In genomic region chr9:107137495-107138202, GRCh38 we compare ENCODE assay signal across 1 cellular context.
TF ChIP-seq lines count a peak whose summit lies in the region.

No MANE protein-coding gene starts in this region.

TF ChIP-seq in K562, 482 proteins besides CTCF, POLR2A, EP300 and RAD21 (continued from another document and continues in another):
- TF ChIP-seq REST (CRISPR knock-in tag; IDR thresholded peaks at IDR 0.05; ENCODE audit: low read depth) (no peak), SAFB2 (IDR thresholded peaks at IDR 0.05; ENCODE audit: borderline replicate concordance, low read depth, low read length, severe bottlenecking) (no peak), ASH1L (IDR thresholded peaks at IDR 0.05; ENCODE audit: borderline replicate concordance, low read depth, partially characterized antibody) (no peak), HMBOX1 (IDR thresholded peaks at IDR 0.05) (no peak), ZNF146 (CRISPR knock-in tag; IDR thresholded peaks at IDR 0.05; ENCODE audit: unreplicated experiment) (no peak), ZBTB7A (IDR thresholded peaks at IDR 0.05; ENCODE audit: borderline replicate concordance, control insufficient read depth, low read depth, low read length) (no peak), MYNN (IDR thresholded peaks at IDR 0.05) (no peak), MYNN (CRISPR knock-in tag; IDR thresholded peaks at IDR 0.05) (no peak), U2AF2 (optimal IDR thresholded peaks at IDR 0.05; ENCODE audit: low read depth, low read length) (no peak), KDM1A (IDR thresholded peaks at IDR 0.05) (peak; percentile 59 to 66; a peak in 3 of 4 replicates), SAP30 (IDR thresholded peaks at IDR 0.05; ENCODE audit: borderline replicate concordance, insufficient read depth, low read depth, low read length, poor library complexity, severe bottlenecking) (no peak), ZFP36 (IDR thresholded peaks at IDR 0.05; ENCODE audit: low read depth, low read length, partially characterized antibody) (peak; percentile 89), HNRNPK (IDR thresholded peaks at IDR 0.05; ENCODE audit: low read depth, low read length, poor library complexity, severe bottlenecking) (no peak), SREBF2 (CRISPR knock-in tag; IDR thresholded peaks at IDR 0.05) (no peak), AFF4 (CRISPR knock-in tag; IDR thresholded peaks at IDR 0.05) (no peak), ZNF175 (CRISPR knock-in tag; IDR thresholded peaks at IDR 0.05; ENCODE audit: low read depth) (no peak), NCOR1 (IDR thresholded peaks at IDR 0.05) (no peak), YBX1 (IDR thresholded peaks at IDR 0.05) (no peak), DNMT1 (IDR thresholded peaks at IDR 0.05) (no peak), ZFP30 (CRISPR knock-in tag; IDR thresholded peaks at IDR 0.05; ENCODE audit: borderline replicate concordance) (no peak), E2F8 (IDR thresholded peaks at IDR 0.05; ENCODE audit: low read depth, partially characterized antibody) (no peak), HDAC8 (tag; IDR thresholded peaks at IDR 0.05) (no peak), CBX1 (IDR thresholded peaks at IDR 0.05; ENCODE audit: low read depth) (0 out of 2 replicates have a peak, but pooled peaks have one; percentile 40), FOSL1 (tag; conservative IDR thresholded peaks at IDR 0.05) (no peak), ATF3 (IDR thresholded peaks at IDR 0.05) (no peak), ATF3 (CRISPR knock-in tag; conservative IDR thresholded peaks at IDR 0.05) (no peak), BCOR (IDR thresholded peaks at IDR 0.05) (peak; percentile 95), DMBX1 (CRISPR knock-in tag; IDR thresholded peaks at IDR 0.05; ENCODE audit: borderline replicate concordance) (no peak), FOS (IDR thresholded peaks at IDR 0.05; ENCODE audit: extremely low read depth, insufficient read length) (no peak), JUN (IDR thresholded peaks at IDR 0.05; ENCODE audit: borderline replicate concordance, low read depth, low read length) (no peak), JUN (CRISPR knock-in tag; IDR thresholded peaks at IDR 0.05; ENCODE audit: borderline replicate concordance) (no peak), BCLAF1 (IDR thresholded peaks at IDR 0.05; ENCODE audit: borderline replicate concordance in 1 of 2, control insufficient read depth in 1 of 2, low read depth in 2 of 2, low read length in 1 of 2) (no peak), KDM5B (IDR thresholded peaks at IDR 0.05; ENCODE audit: insufficient replicate concordance, low read depth, low read length) (no peak), L3MBTL2 (IDR thresholded peaks at IDR 0.05) (no peak), ZNF639 (CRISPR knock-in tag; conservative IDR thresholded peaks at IDR 0.05 in 1 of 2, IDR thresholded peaks at IDR 0.05 in 1 of 2) (no peak), RCOR1 (IDR thresholded peaks at IDR 0.05; ENCODE audit: borderline replicate concordance in 1 of 2, low read depth in 2 of 2, low read length in 2 of 2) (peak in 1 of 2 experiments; percentile 28; a peak in 1 of 4 replicates), TCF15 (CRISPR knock-in tag; IDR thresholded peaks at IDR 0.05) (no peak), HDAC2 (IDR thresholded peaks at IDR 0.05) (peak; percentile 59; the same call in 1 of the 2 replicates), ZKSCAN1 (IDR thresholded peaks at IDR 0.05; ENCODE audit: low read depth, low read length) (peak; percentile 99), ZBTB12 (CRISPR knock-in tag; IDR thresholded peaks at IDR 0.05) (no peak), RBM15 (IDR thresholded peaks at IDR 0.05; ENCODE audit: insufficient read depth, low read length) (no peak), POLR3A (IDR thresholded peaks at IDR 0.05; ENCODE audit: borderline replicate concordance, extremely low read depth, insufficient read depth, insufficient read length) (no peak), FOXA1 (IDR thresholded peaks at IDR 0.05; ENCODE audit: borderline replicate concordance) (no peak), PCBP2 (IDR thresholded peaks at IDR 0.05; ENCODE audit: low read depth, low read length, poor library complexity, severe bottlenecking) (no peak), CREM (IDR thresholded peaks at IDR 0.05; ENCODE audit: low read depth) (0 out of 2 replicates have a peak, but pooled peaks have one; percentile 16)
